Comparison of ENCODE assay signal across 3 cellular contexts in genomic region chr1:99553301-99553700, GRCh38.
TF ChIP-seq lines count a peak whose summit lies in the region.

No MANE protein-coding gene starts in this region.

TF ChIP-seq in IMR-90, 13 proteins besides CTCF, POLR2A, EP300 and RAD21 (continued from another document):
- TF ChIP-seq MAFK (IDR thresholded peaks at IDR 0.05; ENCODE audit: low read depth, low read length): no peak
- TF ChIP-seq MAZ (IDR thresholded peaks at IDR 0.05; ENCODE audit: borderline replicate concordance, low read depth, low read length): no peak

TF ChIP-seq in neural cell, 6 proteins besides CTCF, POLR2A, EP300 and RAD21:
- TF ChIP-seq EZH2 (IDR thresholded peaks at IDR 0.05; ENCODE audit: borderline replicate concordance, insufficient read depth, low read length, poor library complexity, severe bottlenecking) (no peak), REST (IDR thresholded peaks at IDR 0.05; ENCODE audit: borderline replicate concordance) (no peak), MXI1 (conservative IDR thresholded peaks at IDR 0.05; ENCODE audit: poor library complexity, severe bottlenecking) (no peak), POLR2AphosphoS5 (IDR thresholded peaks at IDR 0.05) (no peak), SMC3 (conservative IDR thresholded peaks at IDR 0.05; ENCODE audit: poor library complexity) (no peak), TAF1 (IDR thresholded peaks at IDR 0.05; ENCODE audit: low read depth) (no peak)

TF ChIP-seq in GM12891, 5 proteins besides CTCF, POLR2A, EP300 and RAD21 (continued from another document):
- TF ChIP-seq TAF1 (IDR thresholded peaks at IDR 0.05; ENCODE audit: low read depth, low read length) (no peak), SPI1 (IDR thresholded peaks at IDR 0.05; ENCODE audit: low read depth, low read length) (no peak), POLR2AphosphoS5 (IDR thresholded peaks at IDR 0.05; ENCODE audit: low read depth, low read length) (no peak), PAX5 (IDR thresholded peaks at IDR 0.05; ENCODE audit: insufficient read depth, low read length, severe bottlenecking) (no peak)
